18 cellular contexts compared by ENCODE assay signal in genomic region chr17:79412110-79412509, GRCh38.
"Had no signal": no experiment of that assay in that cellular context is flagged by ENCODE, and none has a peak within 500 bp of the region (broad histone marks: within the 10 kb centered on the region; RNA-seq: fewer than 3 reads in every experiment).

No MANE protein-coding gene starts in this region.

- H3K36me3 ChIP-seq: MG63 had no signal

- H3K4me3 ChIP-seq: MG63 had no signal

- FAIRE-seq: RCC 7860 had no signal

- H3K9me3 ChIP-seq: MG63 had no signal

- DNase-seq: IMR-90, Karpas-422, KG1, MG63, NCI-H1092, NCI-H1417 treated with DMSO at 0.1 percent for 48 hours, NCI-H187, NCI-H2029, NCI-H2081 treated with DMSO at 0.1 percent for 48 hours, NCI-H2171, NCI-H226, NCI-H510A, NCI-H524 treated with DMSO at 0.1 percent for 48 hours, NCI-H69, NCI-H774, RPMI8226, SHP77 had no signal
